In the genomic region with DNA sequence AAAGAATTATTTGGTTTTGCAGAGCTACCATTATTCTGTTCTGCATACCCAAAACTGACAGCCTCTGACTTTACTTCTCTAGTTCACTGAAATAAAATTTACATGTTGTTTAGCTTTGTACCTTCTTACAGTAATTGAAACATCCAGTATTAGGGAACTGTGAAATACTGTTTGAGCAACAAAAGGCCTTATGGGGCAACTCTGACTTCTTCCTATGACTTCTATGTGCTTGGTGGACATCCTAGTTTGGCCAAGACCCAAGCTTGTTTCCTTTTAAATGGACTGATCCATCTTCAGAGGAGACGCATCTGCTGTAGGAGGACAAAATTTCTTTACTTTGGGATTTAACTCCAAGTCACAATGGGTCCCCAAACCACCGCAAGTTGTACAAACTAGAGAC, we compare ENCODE assay signal across 22 cellular contexts. TPM values are rescaled to one million over a fixed set of nuclear protein-coding genes. Genes with fewer than 3 reads are reported as not detected.
"Had no signal": no experiment of that assay in that cellular context is flagged by ENCODE, and none has a peak within 500 bp of the region (broad histone marks: within the 10 kb centered on the region; RNA-seq: fewer than 3 reads in every experiment).

No MANE protein-coding gene starts in this region.

- H3K4me1 ChIP-seq: suprapubic skin, tibial artery had no signal

- H3K4me3 ChIP-seq: coronary artery, left lung, suprapubic skin, tibial artery, upper lobe of left lung had no signal

- H3K4me3 Mint-ChIP-seq: immature natural killer cell; naive thymus-derived CD4-positive, alpha-beta T cell; nephron progenitor cell had no signal

- H3K27me3 Mint-ChIP-seq: naive thymus-derived CD4-positive, alpha-beta T cell had no signal

- H3K27ac Mint-ChIP-seq: naive thymus-derived CD4-positive, alpha-beta T cell; nephron progenitor cell had no signal

- H3K9me3 Mint-ChIP-seq: immature natural killer cell, nephron progenitor cell had no signal

- H3K9me3 ChIP-seq: left lung, suprapubic skin, tibial artery, upper lobe of left lung had no signal

- H3K27ac ChIP-seq: coronary artery, suprapubic skin, tibial artery had no signal

- H3K27me3 ChIP-seq: left lung, suprapubic skin, tibial artery, upper lobe of left lung had no signal

- ATAC-seq: esophagus mucosa; naive thymus-derived CD4-positive, alpha-beta T cell; stimulated activated naive CD8-positive, alpha-beta T cell treated with anti-CD3 and anti-CD28 coated beads, Interleukin-15, Interleukin-2, amounts not matched to agents 100 U/mL and 50 U/mL, for 24 hours had no signal

- DNase-seq: effector CD4-positive, alpha-beta T cell; foreskin fibroblast; immature natural killer cell; left lung; naive thymus-derived CD4-positive, alpha-beta T cell; nephron progenitor cell; small intestine; stimulated activated CD4-positive, alpha-beta T cell treated with anti-CD3 and anti-CD28 coated beads, Interleukin-2, amount 100 ng/mL, for 48 hours; stimulated activated naive CD8-positive, alpha-beta T cell treated with anti-CD3 and anti-CD28 coated beads, Interleukin-15, Interleukin-2, amounts not matched to agents 100 U/mL and 50 U/mL, for 24 hours; tibial artery; upper lobe of left lung had no signal

RNA-seq across cellular contexts. Expression of gene NR2E1, which starts 44.7 kb away (rescaled TPM):
- total RNA-seq: chondrocyte; dermis microvascular lymphatic vessel endothelial cell; fibroblast of lung; left lung; lung microvascular endothelial cell; mesenteric fat pad; mononuclear cell; naive thymus-derived CD4-positive, alpha-beta T cell; osteocyte; pulmonary artery endothelial cell; upper lobe of left lung had no signal
